16 cellular contexts compared by ENCODE assay signal in the genomic region with DNA sequence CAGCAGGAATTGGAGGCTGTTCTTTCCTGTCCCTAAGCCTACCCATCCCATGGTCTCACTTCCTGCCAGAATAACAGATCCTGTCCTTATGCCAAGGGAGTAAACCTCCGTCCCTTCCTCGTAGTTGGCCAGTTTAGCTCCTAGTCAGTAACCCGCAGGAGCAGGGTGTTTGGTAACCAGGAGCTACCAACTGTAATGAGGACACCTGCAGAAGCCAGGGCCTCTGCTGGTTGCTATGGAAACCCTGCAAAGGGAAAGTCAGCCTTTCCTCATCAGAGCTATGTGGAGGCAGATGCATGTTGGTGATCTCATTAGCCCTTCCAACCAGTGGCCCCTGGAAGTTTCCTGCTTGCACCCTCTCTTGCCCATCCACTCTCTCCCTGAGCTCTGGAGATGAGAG.
DNase-seq lines count a peak whose midpoint lies in the region; ATAC-seq, FAIRE-seq and TF ChIP-seq lines count a peak whose summit lies in the region.
"Had no signal": no experiment of that assay in that cellular context is flagged by ENCODE, and none has a peak within 500 bp of the region (broad histone marks: within the 10 kb centered on the region; RNA-seq: fewer than 3 reads in every experiment).

No MANE protein-coding gene starts in this region.

- H3K4me3 ChIP-seq in GM12865 (ENCODE audit: low read depth, low read length): no peak overlapping the region
- H3K4me3 ChIP-seq in GM12878: no peak overlapping the region
- H3K4me3 ChIP-seq in mucosa of descending colon: no peak overlapping the region
- H3K4me3 ChIP-seq: breast epithelium, esophagus muscularis mucosa had no signal

- no TSS peak for BruUV-seq in GM12878 (replicated peaks; lab: Mats Ljungman, UMichigan)

- H3K79me2 ChIP-seq in GM12878 (ENCODE audit: control insufficient read depth, insufficient read depth, low read length): no peaks in the 10 kb centered on the region

- RAD21 ChIA-PET in GM12878 (lab: Charles Lee; ENCODE audit: unreplicated experiment): interaction anchor here (1.4 kb wide), 1 partner anchor 467 kb away, joined by 5 read pairs; no protein-coding TSS in a partner anchor

- H3K4me1 ChIP-seq in GM12878 (ENCODE audit: control insufficient read depth, insufficient read depth, low read length): no peaks in the 10 kb centered on the region
- no peaks in the 10 kb centered on the region for H3K4me1 ChIP-seq in mucosa of descending colon (ENCODE audit: low read depth)
- H3K4me1 ChIP-seq: breast epithelium had no signal

- no peak overlapping the region for H3K27ac ChIP-seq in GM12878 (ENCODE audit: control insufficient read depth, insufficient read depth)
- H3K27ac ChIP-seq: breast epithelium, esophagus muscularis mucosa had no signal

- peaks cover 0 to 1% of the 10 kb centered on the region in 2 experiments; a peak in 2 of 4 replicates for H3K27me3 ChIP-seq in GM12878 (replicated peaks in 1 of 2; ENCODE audit: control insufficient read depth in 2 of 2, insufficient read depth in 2 of 2, low read length in 1 of 2)
- H3K27me3 ChIP-seq: breast epithelium, esophagus muscularis mucosa had no signal

- POLR2A ChIA-PET in GM12878 (lab: Charles Lee): interaction anchor here (0.6 kb wide), 1 partner anchor 9 kb away, joined by 3 read pairs; no protein-coding TSS in a partner anchor

- SMC1A ChIA-PET in GM12878 (lab: Charles Lee; ENCODE audit: uncharacterized antibody, unreplicated experiment): no interaction called here

- H3K9me3 ChIP-seq in GM12878 (replicated peaks; ENCODE audit: control insufficient read depth, insufficient read depth, low read length): peaks cover 2% of the 10 kb centered on the region; the same call in 2 of the 3 replicates
- H3K9me3 ChIP-seq in mucosa of descending colon: peaks cover 4% of the 10 kb centered on the region
- H3K9me3 ChIP-seq: SK-N-SH had no signal

- no peak overlapping the region for H2AFZ ChIP-seq in GM12878 (ENCODE audit: control insufficient read depth, low read depth, low read length)

- H3K36me3 ChIP-seq in GM12878 (ENCODE audit: control insufficient read depth in 2 of 2, insufficient read depth in 2 of 2, low read length in 1 of 2) (no peaks in the 10 kb centered on the region), mucosa of descending colon (ENCODE audit: low read depth) (no peaks in the 10 kb centered on the region)
- H3K36me3 ChIP-seq: breast epithelium, esophagus muscularis mucosa had no signal

- CTCF ChIA-PET in GM12878 (lab: Yijun Ruan, JAX): interaction anchor here (0.6 kb wide), 2 partner anchors 751 to 970 kb away, joined by 3 read pairs; no protein-coding TSS in a partner anchor

- no peak overlapping the region for H3K4me2 ChIP-seq in GM12878 (ENCODE audit: control insufficient read depth, insufficient read depth)
- H3K4me2 ChIP-seq: SK-N-SH had no signal

- no peaks in the 10 kb centered on the region for H4K20me1 ChIP-seq in GM12878 (ENCODE audit: control insufficient read depth, insufficient read depth)

- no peak for FAIRE-seq in GM12878 (lab: Jason Lieb, UNC)
- FAIRE-seq: keratinocyte had no signal

- no peak for TF ChIP-seq EP300 in GM12878 (IDR thresholded peaks at IDR 0.05; ENCODE audit: borderline replicate concordance in 1 of 2, control insufficient read depth in 1 of 2, low read depth in 2 of 2, low read length in 2 of 2)

- intact Hi-C loops in GM12878 (cut with micrococcal nuclease; ENCODE audit: unreplicated experiment) (no loop called here), mucosa of descending colon (cut with DNase I, micrococcal nuclease) (no loop called here)

- no peak for TF ChIP-seq CTCF in GM12865 (IDR thresholded peaks at IDR 0.05; ENCODE audit: insufficient read depth, low read depth, low read length, missing control alignments)
- no peak for TF ChIP-seq CTCF in GM12878 (IDR thresholded peaks at IDR 0.05 in 2 of 3, conservative IDR thresholded peaks at IDR 0.05 in 1 of 3; ENCODE audit: control insufficient read depth in 2 of 3, extremely low read depth in 1 of 3, insufficient read depth in 1 of 3, low read depth in 3 of 3, low read length in 3 of 3)
- no peak for TF ChIP-seq CTCF in mucosa of descending colon (IDR thresholded peaks at IDR 0.05)

- WGBS in GM12878 (ENCODE audit: insufficient coverage, insufficient replicate concordance, low lambda C conversion rate, missing lambda C conversion rate): 33% methylated on average over 3 of the region's 3 CpGs

- DNase-seq in GM12865 (ENCODE audit: low read depth) (peak; percentile 6), NCI-H2107 treated with DMSO at 0.1 percent for 48 hours (lab: John Stamatoyannopoulos, UW; ENCODE audit: unreplicated experiment) (peak; percentile 28), GM12878 (ENCODE audit: low read depth, low spot score) (no peak), mucosa of descending colon (no peak), HUDEP-2 (lab: John Stamatoyannopoulos, UW; ENCODE audit: unreplicated experiment in 76 of 76) (no peak)
- DNase-seq: activated T-cell treated with anti-CD3 and anti-CD28 coated beads, Interleukin-2, amount 50 U/mL, for 72 hours; CD4-positive, alpha-beta T cell; SK-N-SH; stimulated activated naive CD4-positive, alpha-beta T cell treated with Interleukin-2 at 50 U/mL for 16 hours had no signal

- TF ChIP-seq RAD21 in GM12878 (IDR thresholded peaks at IDR 0.05; ENCODE audit: insufficient read depth, low read depth, low read length): no peak

- no peak overlapping the region for H3K9ac ChIP-seq in GM12878 (ENCODE audit: control insufficient read depth, insufficient read depth, low read length)
- H3K9ac ChIP-seq: SK-N-SH had no signal

- TF ChIP-seq POLR2A in GM12878 (IDR thresholded peaks at IDR 0.05; ENCODE audit: low read depth, low read length): no peak

- ATAC-seq in GM12878 (no peak), mucosa of descending colon (peak; percentile 8), GM21515 (IDR thresholded peaks at IDR 0.05; ENCODE audit: unreplicated experiment) (no peak), HG02798 (IDR thresholded peaks at IDR 0.05; ENCODE audit: poor library complexity, unreplicated experiment) (no peak), HG03159 (IDR thresholded peaks at IDR 0.05; ENCODE audit: unreplicated experiment) (no peak)
- ATAC-seq: activated CD4-positive, CD25-positive, alpha-beta regulatory T cell treated with anti-CD3 and anti-CD28 coated beads, Interleukin-2, amount 50 U/mL, for 24 hours; activated T-cell treated with anti-CD3 and anti-CD28 coated beads, Interleukin-2, amount 50 U/mL, for 72 hours had no signal

- in situ Hi-C loops in GM12878 (cut with MboI): no loop called here

TF ChIP-seq in GM12878, 131 proteins besides CTCF, POLR2A, EP300 and RAD21:
- TF ChIP-seq ZNF207 (IDR thresholded peaks at IDR 0.05; ENCODE audit: borderline replicate concordance) (no peak), BMI1 (IDR thresholded peaks at IDR 0.05; ENCODE audit: borderline replicate concordance) (peak; percentile 32; the same call in 1 of the 2 replicates)
TF ChIP-seq in GM12878: peak in this region for 1.

Comparison
In these comparisons a context has a peak if more than half of its experiments do, and no peak if none do; other contexts are left out.
1. DNase-seq: peak in GM12865 (single experiment) and NCI-H2107 treated with DMSO at 0.1 percent for 48 hours (single experiment); none in GM12878 (single experiment), mucosa of descending colon (0 of 3) and HUDEP-2 (0 of 76).